ENCODE assay signal across 9 cellular contexts in the genomic region with DNA sequence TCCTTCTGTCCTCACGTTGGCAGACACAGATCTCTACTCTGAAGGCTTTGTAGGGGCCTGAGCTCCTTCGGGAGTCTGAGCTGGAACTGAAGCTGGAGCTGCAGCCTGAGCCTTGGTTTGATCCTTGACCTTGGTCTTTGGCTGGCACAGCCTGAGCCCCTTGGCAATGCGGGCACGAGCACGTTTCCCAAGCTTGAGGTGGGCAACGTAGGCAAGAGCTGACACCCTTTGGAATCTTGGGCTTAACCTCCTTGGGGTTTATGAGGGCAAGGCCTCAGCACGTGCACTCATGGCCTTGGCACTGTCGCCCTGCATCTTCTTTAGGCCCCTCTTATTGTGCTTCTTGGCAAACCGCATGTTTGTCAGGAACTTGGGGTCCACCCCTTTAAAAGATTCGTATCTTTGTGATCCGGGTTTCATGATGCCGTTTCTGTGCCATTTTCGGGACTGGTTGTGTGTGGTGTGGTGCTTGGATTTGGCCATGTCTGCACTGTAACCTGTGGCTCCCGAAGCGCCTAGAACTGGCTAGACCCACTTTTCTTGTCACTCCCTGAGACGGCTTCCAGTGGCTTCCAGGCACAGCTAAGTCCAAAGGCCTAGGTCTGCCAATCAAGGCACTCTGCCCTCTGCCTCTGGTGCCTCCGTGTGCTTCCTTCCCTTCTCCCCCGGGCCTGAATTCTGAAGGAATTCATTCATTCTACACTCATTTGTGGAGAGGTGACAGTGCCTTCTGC. TPM values are rescaled to one million over a fixed set of nuclear protein-coding genes. Genes with fewer than 3 reads are reported as not detected.
DNase-seq lines count a peak whose midpoint lies in the region; ATAC-seq and TF ChIP-seq lines count a peak whose summit lies in the region.
"Had no signal": no experiment of that assay in that cellular context is flagged by ENCODE, and none has a peak within 500 bp of the region (broad histone marks: within the 10 kb centered on the region; RNA-seq: fewer than 3 reads in every experiment).

No MANE protein-coding gene starts in this region.

- intact Hi-C loops in stomach (cut with DNase I; ENCODE audit: low total_unique reads), result no loop called here

- TF ChIP-seq CTCF in WTC11 (IDR thresholded peaks at IDR 0.05) (no peak), stomach (IDR thresholded peaks at IDR 0.05) (no peak), GM13976 (IDR thresholded peaks at IDR 0.05; ENCODE audit: borderline replicate concordance, control extremely low read depth, extremely low read depth, insufficient read depth, missing control alignments) (no peak)

- TF ChIP-seq POLR2A in stomach (IDR thresholded peaks at IDR 0.05), result no peak

- peaks cover 83% of the 10 kb centered on the region for H3K4me1 Mint-ChIP-seq in activated CD4-positive, alpha-beta T cell treated with anti-CD3 and anti-CD28 coated beads, Interleukin-2, amount 10 ng/mL, durations not matched to agents 7 days and 5 days
- H3K4me1 Mint-ChIP-seq in WTC11 (peaks cover 44% of the 10 kb centered on the region), immature natural killer cell (peaks cover 93 to 98% of the 10 kb centered on the region in 2 donors)

- DNase-seq in activated CD4-positive, alpha-beta T cell treated with anti-CD3 and anti-CD28 coated beads, Interleukin-2, amount 10 ng/mL, durations not matched to agents 7 days and 5 days, result no peak
- no peak for DNase-seq in activated CD4-positive, alpha-beta T cell treated with anti-CD3 and anti-CD28 coated beads for 1 hour
- DNase-seq in WTC11 (ENCODE audit: low spot score) (no peak), immature natural killer cell (no peak), stomach (no peak), caudate nucleus (lab: John Stamatoyannopoulos, UW) (no peak), nucleus accumbens (lab: John Stamatoyannopoulos, UW) (no peak), GM13976 (ENCODE audit: low spot score) (no peak)

- 78 to 92% (median 84%) methylated on average over 15 to 18 of the region's 18 CpGs for WGBS in stomach, 5 donors

- peaks cover 14% of the 10 kb centered on the region for H3K27me3 Mint-ChIP-seq in activated CD4-positive, alpha-beta T cell treated with anti-CD3 and anti-CD28 coated beads, Interleukin-2, amount 10 ng/mL, durations not matched to agents 7 days and 5 days
- peaks cover 40% of the 10 kb centered on the region for H3K27me3 Mint-ChIP-seq in WTC11 (ENCODE audit: low read depth)
- peaks cover 2 to 15% (median 9%) of the 10 kb centered on the region in 3 donors for H3K27me3 Mint-ChIP-seq in immature natural killer cell (ENCODE audit: low read depth in 3 of 3)

- peak overlapping the region; percentile 97 for H3K27ac Mint-ChIP-seq in activated CD4-positive, alpha-beta T cell treated with anti-CD3 and anti-CD28 coated beads, Interleukin-2, amount 10 ng/mL, durations not matched to agents 7 days and 5 days
- H3K27ac Mint-ChIP-seq in WTC11, result no peak overlapping the region
- H3K27ac Mint-ChIP-seq in immature natural killer cell, result peak overlapping the region; percentile 94 to 98 (median 97)

- no peaks in the 10 kb centered on the region for H3K36me3 ChIP-seq in stomach
- H3K36me3 ChIP-seq: upper lobe of left lung had no signal

- peak overlapping the region; percentile 88 for H3K4me3 Mint-ChIP-seq in activated CD4-positive, alpha-beta T cell treated with anti-CD3 and anti-CD28 coated beads, Interleukin-2, amount 10 ng/mL, durations not matched to agents 7 days and 5 days
- H3K4me3 Mint-ChIP-seq in WTC11, result peak overlapping the region; percentile 76
- peak overlapping the region; percentile 89 to 99 (median 94) for H3K4me3 Mint-ChIP-seq in immature natural killer cell

- in situ Hi-C loops in GM13976 (cut with MboI; ENCODE audit: low sequenced_read_pairs, unreplicated experiment), result no loop called here

- peaks cover 26 to 61% (median 43%) of the 10 kb centered on the region in 4 donors for H3K4me1 ChIP-seq in stomach

- no peaks in the 10 kb centered on the region for H3K27me3 ChIP-seq in stomach
- H3K27me3 ChIP-seq: upper lobe of left lung had no signal

- peak overlapping the region in 4 of 5 donors; percentile 84 to 91 (median 88) for H3K27ac ChIP-seq in stomach
- no peak overlapping the region for H3K27ac ChIP-seq in caudate nucleus (ENCODE audit: low read depth, low read length)

- peaks cover 36% of the 10 kb centered on the region for H3K36me3 Mint-ChIP-seq in activated CD4-positive, alpha-beta T cell treated with anti-CD3 and anti-CD28 coated beads, Interleukin-2, amount 10 ng/mL, durations not matched to agents 7 days and 5 days (ENCODE audit: low read depth)
- H3K36me3 Mint-ChIP-seq in WTC11 (no peaks in the 10 kb centered on the region), immature natural killer cell (peaks cover 6 to 25% (median 22%) of the 10 kb centered on the region in 3 donors)

- peak overlapping the region; percentile 67 to 78 (median 68) for H3K4me3 ChIP-seq in stomach

- no peak for TF ChIP-seq EP300 in stomach (IDR thresholded peaks at IDR 0.05)

- POLR2A ChIA-PET in activated CD4-positive, alpha-beta T cell treated with anti-CD3 and anti-CD28 coated beads, Interleukin-2, amount 10 ng/mL, durations not matched to agents 7 days and 5 days (lab: Charles Lee), result no interaction called here
- POLR2A ChIA-PET in WTC11 (lab: Charles Lee), result no interaction called here

- ATAC-seq in WTC11, result no peak

- CTCF ChIA-PET in activated CD4-positive, alpha-beta T cell treated with anti-CD3 and anti-CD28 coated beads, Interleukin-2, amount 10 ng/mL, durations not matched to agents 7 days and 5 days (lab: Charles Lee), result interaction anchor here (0.8 to 3.1 kb wide), 3 partner anchors 10 to 53 kb away, joined by 3 to 13 read pairs (median 3); no protein-coding TSS in a partner anchor
- CTCF ChIA-PET in WTC11 (lab: Charles Lee), result interaction anchor here (0.5 to 2.5 kb wide), 4 partner anchors 26 to 193 kb away, joined by 3 to 10 read pairs (median 6); partner anchors contain the start of gene PTBP3

- no peaks in the 10 kb centered on the region for H3K9me3 ChIP-seq in stomach
- H3K9me3 ChIP-seq: upper lobe of left lung had no signal

- peaks cover 13% of the 10 kb centered on the region for H3K9me3 Mint-ChIP-seq in activated CD4-positive, alpha-beta T cell treated with anti-CD3 and anti-CD28 coated beads, Interleukin-2, amount 10 ng/mL, durations not matched to agents 7 days and 5 days
- H3K9me3 Mint-ChIP-seq in WTC11 (no peaks in the 10 kb centered on the region), immature natural killer cell (no peaks in the 10 kb centered on the region)

TF ChIP-seq in WTC11, 78 proteins besides CTCF, POLR2A, EP300 and RAD21 (continues in another document):
- TF ChIP-seq, protein P1, sequence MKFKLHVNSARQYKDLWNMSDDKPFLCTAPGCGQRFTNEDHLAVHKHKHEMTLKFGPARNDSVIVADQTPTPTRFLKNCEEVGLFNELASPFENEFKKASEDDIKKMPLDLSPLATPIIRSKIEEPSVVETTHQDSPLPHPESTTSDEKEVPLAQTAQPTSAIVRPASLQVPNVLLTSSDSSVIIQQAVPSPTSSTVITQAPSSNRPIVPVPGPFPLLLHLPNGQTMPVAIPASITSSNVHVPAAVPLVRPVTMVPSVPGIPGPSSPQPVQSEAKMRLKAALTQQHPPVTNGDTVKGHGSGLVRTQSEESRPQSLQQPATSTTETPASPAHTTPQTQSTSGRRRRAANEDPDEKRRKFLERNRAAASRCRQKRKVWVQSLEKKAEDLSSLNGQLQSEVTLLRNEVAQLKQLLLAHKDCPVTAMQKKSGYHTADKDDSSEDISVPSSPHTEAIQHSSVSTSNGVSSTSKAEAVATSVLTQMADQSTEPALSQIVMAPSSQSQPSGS (CRISPR knock-in tag; IDR thresholded peaks at IDR 0.05; ENCODE audit: borderline replicate concordance, low read depth), result no peak
- no peak for TF ChIP-seq ZNF317 (CRISPR knock-in tag; IDR thresholded peaks at IDR 0.05; ENCODE audit: borderline replicate concordance, low read depth)
- TF ChIP-seq, protein P2, sequence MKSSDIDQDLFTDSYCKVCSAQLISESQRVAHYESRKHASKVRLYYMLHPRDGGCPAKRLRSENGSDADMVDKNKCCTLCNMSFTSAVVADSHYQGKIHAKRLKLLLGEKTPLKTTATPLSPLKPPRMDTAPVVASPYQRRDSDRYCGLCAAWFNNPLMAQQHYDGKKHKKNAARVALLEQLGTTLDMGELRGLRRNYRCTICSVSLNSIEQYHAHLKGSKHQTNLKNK (CRISPR knock-in tag; IDR thresholded peaks at IDR 0.05), result no peak
- TF ChIP-seq ATF1 (CRISPR knock-in tag; IDR thresholded peaks at IDR 0.05), result no peak
- TF ChIP-seq ZNF396 (CRISPR knock-in tag; IDR thresholded peaks at IDR 0.05; ENCODE audit: borderline replicate concordance), result no peak
- no peak for TF ChIP-seq JUN (CRISPR knock-in tag; IDR thresholded peaks at IDR 0.05)
- TF ChIP-seq E2F1 (CRISPR knock-in tag; IDR thresholded peaks at IDR 0.05), result no peak
- TF ChIP-seq, protein P3, sequence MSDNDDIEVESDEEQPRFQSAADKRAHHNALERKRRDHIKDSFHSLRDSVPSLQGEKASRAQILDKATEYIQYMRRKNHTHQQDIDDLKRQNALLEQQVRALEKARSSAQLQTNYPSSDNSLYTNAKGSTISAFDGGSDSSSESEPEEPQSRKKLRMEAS (CRISPR knock-in tag; IDR thresholded peaks at IDR 0.05), result no peak
- TF ChIP-seq, protein P4, sequence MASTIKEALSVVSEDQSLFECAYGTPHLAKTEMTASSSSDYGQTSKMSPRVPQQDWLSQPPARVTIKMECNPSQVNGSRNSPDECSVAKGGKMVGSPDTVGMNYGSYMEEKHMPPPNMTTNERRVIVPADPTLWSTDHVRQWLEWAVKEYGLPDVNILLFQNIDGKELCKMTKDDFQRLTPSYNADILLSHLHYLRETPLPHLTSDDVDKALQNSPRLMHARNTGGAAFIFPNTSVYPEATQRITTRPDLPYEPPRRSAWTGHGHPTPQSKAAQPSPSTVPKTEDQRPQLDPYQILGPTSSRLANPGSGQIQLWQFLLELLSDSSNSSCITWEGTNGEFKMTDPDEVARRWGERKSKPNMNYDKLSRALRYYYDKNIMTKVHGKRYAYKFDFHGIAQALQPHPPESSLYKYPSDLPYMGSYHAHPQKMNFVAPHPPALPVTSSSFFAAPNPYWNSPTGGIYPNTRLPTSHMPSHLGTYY (CRISPR knock-in tag; IDR thresholded peaks at IDR 0.05), result no peak

RNA-seq across cellular contexts. Expression of gene SUSD1, which starts 1.4 kb away (rescaled TPM):
- total RNA-seq in activated CD4-positive, alpha-beta T cell treated with anti-CD3 and anti-CD28 coated beads, Interleukin-2, amount 10 ng/mL, durations not matched to agents 7 days and 5 days, result 10 to 100 TPM; 12.0 to 14.7 TPM
- total RNA-seq in WTC11 (2021) (4.4 to 5.7 TPM (median 5.1 TPM) in 3 replicates), stomach (10 to 100 TPM; 16.9 to 50.4 (median 29.9) TPM)
- polyA plus RNA-seq in immature natural killer cell (10 to 100 TPM; 32.3 to 66.8 (median 42.4) TPM), stomach (1 to 10 TPM; 1.6 to 6.3 (median 1.7) TPM)
